In the genomic region with DNA sequence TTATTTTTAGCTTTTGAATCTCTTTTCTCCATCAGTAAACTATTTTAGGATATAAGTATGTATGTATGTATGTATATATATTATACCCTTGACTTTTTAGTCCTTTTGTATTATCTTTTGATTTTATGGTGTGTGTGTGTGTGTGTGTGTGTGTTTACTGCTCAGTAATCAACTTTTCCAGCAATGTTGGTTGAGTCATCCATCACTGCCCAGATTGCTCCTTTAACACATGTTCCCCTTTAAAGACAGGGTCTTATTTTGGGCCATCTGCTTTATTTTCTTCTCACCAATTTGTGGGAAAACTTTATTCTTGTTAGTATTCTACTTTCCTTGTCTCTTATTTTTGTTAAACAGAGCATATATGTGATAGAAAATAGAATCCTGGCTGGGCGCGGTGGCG, we compare ENCODE assay signal across 21 cellular contexts.
"Had no signal": no experiment of that assay in that cellular context is flagged by ENCODE, and none has a peak within 500 bp of the region (broad histone marks: within the 10 kb centered on the region; RNA-seq: fewer than 3 reads in every experiment).

No MANE protein-coding gene starts in this region.

- DNase-seq: activated CD4-positive, alpha-beta T cell treated with anti-CD3 and anti-CD28 coated beads, Interleukin-2, amount 50 U/mL, for 1 hour; activated CD4-positive, CD25-positive, alpha-beta regulatory T cell; activated naive CD4-positive, alpha-beta T cell treated with anti-CD3 and anti-CD28 coated beads for 36 hours; activated naive CD8-positive, alpha-beta T cell treated with anti-CD3 and anti-CD28 coated beads, Interleukin-2, amount 50 U/mL, for 24 hours; activated T-cell treated with anti-CD3 and anti-CD28 coated beads for 4 hours; aorta; cerebellar nuclear complex; effector memory CD4-positive, alpha-beta T cell; hippocampal formation; kidney; left ventricle myocardium superior; mesendoderm; natural killer cell; retina; stimulated activated CD4-positive, alpha-beta T cell treated with anti-CD3 and anti-CD28 coated beads, Interleukin-15, amount 100 ng/mL, for 24 hours; stimulated activated CD4-positive, alpha-beta T cell treated with anti-CD3 and anti-CD28 coated beads, Interleukin-4, amount 100 ng/mL, for 1 hour; stimulated activated naive B cell treated with anti-CD40 and anti-IgM and Interleukin-4, amounts not matched to agents 10 μg/mL and 1 μg/mL and 100 μg/mL, for 72 hours; thyroid gland had no signal

- H3K27me3 ChIP-seq: neutrophil, thyroid gland had no signal

- H3K9me3 ChIP-seq: neutrophil, thyroid gland had no signal

- H3K4me3 ChIP-seq: thyroid gland had no signal

- ATAC-seq: activated naive CD8-positive, alpha-beta T cell treated with anti-CD3 and anti-CD28 coated beads, Interleukin-2, amount 50 U/mL, for 24 hours; left ventricle myocardium superior; natural killer cell had no signal

- H3K27ac ChIP-seq: epithelial cell of prostate, parathyroid adenoma, thyroid gland had no signal

- H3K36me3 ChIP-seq: neutrophil, thyroid gland had no signal
